In genomic region chr16:85271198-85271597, GRCh38 we compare ENCODE assay signal across 14 cellular contexts.
"Had no signal": no experiment of that assay in that cellular context is flagged by ENCODE, and none has a peak within 500 bp of the region (broad histone marks: within the 10 kb centered on the region; RNA-seq: fewer than 3 reads in every experiment).

No MANE protein-coding gene starts in this region.

- H3K4me1 Mint-ChIP-seq: stimulated activated naive CD8-positive, alpha-beta T cell treated with anti-CD3 and anti-CD28 coated beads, Interleukin-15, amount 100 ng/mL, for 72 hours had no signal

- H3K27me3 ChIP-seq: foreskin keratinocyte, spleen, testis, tibial nerve had no signal

- ATAC-seq: effector memory CD8-positive, alpha-beta T cell; foreskin keratinocyte; mucosa of descending colon; naive thymus-derived CD8-positive, alpha-beta T cell; psoas muscle; stimulated activated naive B cell treated with anti-CD40 and anti-IgM and Interleukin-4, amounts not matched to agents 10 μg/mL and 1 μg/mL and 100 μg/mL, for 72 hours; stimulated activated naive CD8-positive, alpha-beta T cell treated with anti-CD3 and anti-CD28 coated beads, Interleukin-15, amount 100 ng/mL, for 72 hours had no signal

- H3K36me3 Mint-ChIP-seq: naive thymus-derived CD8-positive, alpha-beta T cell had no signal

- H3K27ac Mint-ChIP-seq: effector memory CD8-positive, alpha-beta T cell; stimulated activated naive B cell treated with anti-CD40 and anti-IgM and Interleukin-4, amounts not matched to agents 10 μg/mL and 1 μg/mL and 100 μg/mL, for 72 hours; stimulated activated naive CD8-positive, alpha-beta T cell treated with anti-CD3 and anti-CD28 coated beads, Interleukin-15, amount 100 ng/mL, for 72 hours had no signal

- H3K27ac ChIP-seq: foreskin keratinocyte, psoas muscle, spleen, testis, tibial nerve had no signal

- DNase-seq: effector memory CD8-positive, alpha-beta T cell; foreskin keratinocyte; hippocampal formation; mucosa of descending colon; naive thymus-derived CD8-positive, alpha-beta T cell; psoas muscle; spleen; stimulated activated CD4-positive, alpha-beta T cell treated with anti-CD3 and anti-CD28 coated beads, Interleukin-15, amount 100 ng/mL, for 24 hours; stimulated activated CD4-positive, alpha-beta T cell treated with anti-CD3 and anti-CD28 coated beads, Interleukin-1b, Interleukin-23, amount 100 ng/mL, for 48 hours; stimulated activated CD4-positive, alpha-beta T cell treated with anti-CD3 and anti-CD28 coated beads, Interleukin-4, amount 100 ng/mL, for 4 hours; stimulated activated naive B cell treated with anti-CD40 and anti-IgM and Interleukin-4, amounts not matched to agents 10 μg/mL and 1 μg/mL and 100 μg/mL, for 72 hours; stimulated activated naive CD8-positive, alpha-beta T cell treated with anti-CD3 and anti-CD28 coated beads, Interleukin-15, amount 100 ng/mL, for 72 hours had no signal

- H3K36me3 ChIP-seq: spleen, tibial nerve had no signal

- H3K4me3 ChIP-seq: mucosa of descending colon, psoas muscle, spleen, testis, tibial nerve had no signal

- H3K4me1 ChIP-seq: foreskin keratinocyte, psoas muscle had no signal

- H3K9me3 ChIP-seq: mucosa of descending colon, psoas muscle, spleen, testis, tibial nerve had no signal

- H3K9me3 Mint-ChIP-seq: effector memory CD8-positive, alpha-beta T cell; naive thymus-derived CD8-positive, alpha-beta T cell; stimulated activated naive CD8-positive, alpha-beta T cell treated with anti-CD3 and anti-CD28 coated beads, Interleukin-15, amount 100 ng/mL, for 72 hours had no signal

- H3K4me3 Mint-ChIP-seq: effector memory CD8-positive, alpha-beta T cell; naive thymus-derived CD8-positive, alpha-beta T cell; stimulated activated naive B cell treated with anti-CD40 and anti-IgM and Interleukin-4, amounts not matched to agents 10 μg/mL and 1 μg/mL and 100 μg/mL, for 72 hours; stimulated activated naive CD8-positive, alpha-beta T cell treated with anti-CD3 and anti-CD28 coated beads, Interleukin-15, amount 100 ng/mL, for 72 hours had no signal

- H3K27me3 Mint-ChIP-seq: naive thymus-derived CD8-positive, alpha-beta T cell; stimulated activated naive CD8-positive, alpha-beta T cell treated with anti-CD3 and anti-CD28 coated beads, Interleukin-15, amount 100 ng/mL, for 72 hours had no signal
